In the genomic region with DNA sequence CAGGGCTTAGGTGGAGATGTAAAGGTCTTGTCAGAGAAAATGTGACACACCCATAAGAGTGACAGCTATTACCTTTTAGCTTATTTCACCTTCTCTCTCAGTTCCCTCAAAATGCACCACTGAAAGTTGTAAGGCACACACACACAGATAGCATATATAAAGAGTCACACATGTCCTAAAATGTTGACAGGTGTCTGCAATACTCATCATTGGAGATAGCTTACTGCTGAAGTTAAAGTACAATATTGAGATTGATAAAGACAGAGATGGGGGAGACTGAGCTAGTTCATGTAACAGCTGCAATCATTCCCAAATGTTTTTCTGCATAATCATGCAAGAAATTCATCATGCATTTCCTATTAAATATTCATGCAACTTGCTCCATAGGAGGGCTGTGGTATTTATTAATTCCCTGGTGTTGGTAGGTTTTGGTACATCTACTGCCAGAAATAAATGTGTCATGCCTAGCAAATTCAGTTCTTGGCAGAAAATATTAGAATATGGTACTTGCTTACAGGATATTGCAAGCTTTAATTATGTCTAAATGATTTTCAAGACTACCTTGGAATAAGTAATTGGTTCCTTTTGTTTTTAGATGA, we compare ENCODE assay signal across 14 cellular contexts.
"Had no signal": no experiment of that assay in that cellular context is flagged by ENCODE, and none has a peak within 500 bp of the region (broad histone marks: within the 10 kb centered on the region; RNA-seq: fewer than 3 reads in every experiment).

No MANE protein-coding gene starts in this region.

- ATAC-seq: activated CD8-positive, alpha-beta T cell treated with anti-CD3 and anti-CD28 coated beads, Interleukin-2, amount 10 ng/mL, durations not matched to agents 7 days and 5 days; left ventricle myocardium superior; pancreas; stimulated activated naive CD8-positive, alpha-beta T cell treated with anti-CD3 and anti-CD28 coated beads, Interleukin-15, amount 100 ng/mL, for 72 hours had no signal

- H3K4me1 ChIP-seq: pancreas had no signal

- H3K4me3 ChIP-seq: pancreas had no signal

- H3K27ac ChIP-seq: brain microvascular endothelial cell, pancreas had no signal

- DNase-seq: activated CD4-positive, alpha-beta T cell treated with anti-CD3 and anti-CD28 coated beads for 4 hours; activated CD8-positive, alpha-beta T cell treated with anti-CD3 and anti-CD28 coated beads, Interleukin-2, amount 10 ng/mL, durations not matched to agents 7 days and 5 days; activated naive CD4-positive, alpha-beta T cell treated with anti-CD3 and anti-CD28 coated beads for 36 hours; brain microvascular endothelial cell; cerebellar nuclear complex; dermis blood vessel endothelial cell; erythroblast; kidney; left ventricle myocardium superior; nephron progenitor cell; pancreas; stimulated activated CD4-positive, alpha-beta T cell treated with anti-CD3 and anti-CD28 coated beads, Interleukin-4, amount 100 ng/mL, for 24 hours; stimulated activated naive CD8-positive, alpha-beta T cell treated with anti-CD3 and anti-CD28 coated beads, Interleukin-15, amount 100 ng/mL, for 72 hours had no signal

- H3K27me3 Mint-ChIP-seq: stimulated activated naive CD8-positive, alpha-beta T cell treated with anti-CD3 and anti-CD28 coated beads, Interleukin-15, amount 100 ng/mL, for 72 hours had no signal

- H3K9me3 ChIP-seq: pancreas had no signal

- H3K36me3 ChIP-seq: brain microvascular endothelial cell, pancreas had no signal

- H3K4me3 Mint-ChIP-seq: activated CD8-positive, alpha-beta T cell treated with anti-CD3 and anti-CD28 coated beads, Interleukin-2, amount 10 ng/mL, durations not matched to agents 7 days and 5 days; activated naive CD4-positive, alpha-beta T cell treated with anti-CD3 and anti-CD28 coated beads for 36 hours; nephron progenitor cell; stimulated activated naive CD8-positive, alpha-beta T cell treated with anti-CD3 and anti-CD28 coated beads, Interleukin-15, amount 100 ng/mL, for 72 hours; T-helper 1 cell treated with Interleukin-12 subunit alpha and Interleukin-12 subunit beta and Interleukin-4 antibody, amounts not matched to agents 30 μg/mL and 1 μg/mL, for 36 hours had no signal

- H3K4me1 Mint-ChIP-seq: nephron progenitor cell had no signal

- H3K27me3 ChIP-seq: brain microvascular endothelial cell, pancreas had no signal

- H3K27ac Mint-ChIP-seq: activated CD8-positive, alpha-beta T cell treated with anti-CD3 and anti-CD28 coated beads, Interleukin-2, amount 10 ng/mL, durations not matched to agents 7 days and 5 days; activated naive CD4-positive, alpha-beta T cell treated with anti-CD3 and anti-CD28 coated beads for 36 hours; nephron progenitor cell; stimulated activated naive CD8-positive, alpha-beta T cell treated with anti-CD3 and anti-CD28 coated beads, Interleukin-15, amount 100 ng/mL, for 72 hours; T-helper 1 cell treated with Interleukin-12 subunit alpha and Interleukin-12 subunit beta and Interleukin-4 antibody, amounts not matched to agents 30 μg/mL and 1 μg/mL, for 36 hours had no signal
